35 cellular contexts compared by ENCODE assay signal in genomic region chr12:66590276-66590675, GRCh38.
"Had no signal": no experiment of that assay in that cellular context is flagged by ENCODE, and none has a peak within 500 bp of the region (broad histone marks: within the 10 kb centered on the region; RNA-seq: fewer than 3 reads in every experiment).

No MANE protein-coding gene starts in this region.

- H3K27me3 Mint-ChIP-seq: activated B cell treated with CpG ODN at 0.5 μM for 24 hours; activated CD4-positive, alpha-beta memory T cell treated with anti-CD3 and anti-CD28 coated beads, Interleukin-2, amount 10 ng/mL, durations not matched to agents 7 days and 5 days; activated CD8-positive, alpha-beta memory T cell treated with anti-CD3 and anti-CD28 coated beads, Interleukin-2, amount 10 ng/mL, durations not matched to agents 7 days and 5 days; activated naive CD8-positive, alpha-beta T cell treated with anti-CD3 and anti-CD28 coated beads for 36 hours; activated T-helper 17 cell treated with anti-CD3 and anti-CD28 coated beads, Interleukin-2, amount 50 U/mL, for 72 hours had no signal

- H3K4me1 Mint-ChIP-seq: activated CD4-positive, alpha-beta memory T cell treated with anti-CD3 and anti-CD28 coated beads, Interleukin-2, amount 10 ng/mL, durations not matched to agents 7 days and 5 days; activated T-helper 17 cell treated with anti-CD3 and anti-CD28 coated beads, Interleukin-2, amount 50 U/mL, for 72 hours had no signal

- DNase-seq: activated B cell treated with CpG ODN at 0.5 μM for 24 hours; activated CD4-positive, alpha-beta memory T cell treated with anti-CD3 and anti-CD28 coated beads, Interleukin-2, amount 10 ng/mL, durations not matched to agents 7 days and 5 days; activated CD4-positive, alpha-beta T cell treated with anti-CD3 and anti-CD28 coated beads for 4 hours; activated CD4-positive, alpha-beta T cell treated with anti-CD3 and anti-CD28 coated beads, Interleukin-2, amount 50 U/mL, for 1 hour; activated CD4-positive, CD25-positive, alpha-beta regulatory T cell treated with anti-CD3 and anti-CD28 coated beads, Interleukin-2, amount 50 U/mL, for 72 hours; activated CD8-positive, alpha-beta memory T cell treated with anti-CD3 and anti-CD28 coated beads for 24 hours; activated CD8-positive, alpha-beta memory T cell treated with anti-CD3 and anti-CD28 coated beads, Interleukin-2, amount 10 ng/mL, durations not matched to agents 7 days and 5 days; activated effector memory CD4-positive, alpha-beta T cell treated with anti-CD3 and anti-CD28 coated beads, Interleukin-2, amount 50 U/mL, for 16 hours; activated naive CD4-positive, alpha-beta T cell; activated naive CD4-positive, alpha-beta T cell treated with anti-CD3 and anti-CD28 coated beads, Interleukin-2, amount 50 U/mL, for 16 hours; activated naive CD8-positive, alpha-beta T cell treated with anti-CD3 and anti-CD28 coated beads for 36 hours; activated T-cell treated with anti-CD3 and anti-CD28 coated beads, Interleukin-2, amount 50 U/mL, for 1 hour; activated T-cell treated with anti-CD3 and anti-CD28 coated beads, Interleukin-2, amount 50 U/mL, for 72 hours; amniotic stem cell; aorta; brain microvascular endothelial cell; central memory CD4-positive, alpha-beta T cell; Kasumi-1; KG1; MG63; NCI-H1048; NCI-H1105 treated with DMSO at 0.1 percent for 48 hours; NCI-H1436; NCI-H1694; NCI-H1930; NCI-H345; NCI-H524 treated with DMSO at 0.1 percent for 48 hours; NCI-H748 treated with DMSO at 0.1 percent for 48 hours; PC-9; Right ventricle myocardium superior; SW 1271; T-helper 1 cell; T-helper 2 cell; T-helper 9 cell had no signal

- H3K9me3 Mint-ChIP-seq: activated B cell treated with CpG ODN at 0.5 μM for 24 hours; activated CD4-positive, alpha-beta memory T cell treated with anti-CD3 and anti-CD28 coated beads, Interleukin-2, amount 10 ng/mL, durations not matched to agents 7 days and 5 days; activated naive CD8-positive, alpha-beta T cell treated with anti-CD3 and anti-CD28 coated beads for 36 hours; activated T-cell treated with anti-CD3 and anti-CD28 coated beads, Interleukin-2, amount 50 U/mL, for 72 hours; activated T-helper 17 cell treated with anti-CD3 and anti-CD28 coated beads, Interleukin-2, amount 50 U/mL, for 72 hours had no signal

- H3K36me3 Mint-ChIP-seq: activated CD8-positive, alpha-beta memory T cell treated with anti-CD3 and anti-CD28 coated beads, Interleukin-2, amount 10 ng/mL, durations not matched to agents 7 days and 5 days; activated naive CD8-positive, alpha-beta T cell treated with anti-CD3 and anti-CD28 coated beads for 36 hours had no signal

- H3K4me3 Mint-ChIP-seq: activated B cell treated with CpG ODN at 0.5 μM for 24 hours; activated CD4-positive, alpha-beta memory T cell treated with anti-CD3 and anti-CD28 coated beads, Interleukin-2, amount 10 ng/mL, durations not matched to agents 7 days and 5 days; activated CD8-positive, alpha-beta memory T cell treated with anti-CD3 and anti-CD28 coated beads, Interleukin-2, amount 10 ng/mL, durations not matched to agents 7 days and 5 days; activated naive CD8-positive, alpha-beta T cell treated with anti-CD3 and anti-CD28 coated beads for 36 hours; activated T-cell treated with anti-CD3 and anti-CD28 coated beads, Interleukin-2, amount 50 U/mL, for 72 hours; activated T-helper 17 cell treated with anti-CD3 and anti-CD28 coated beads, Interleukin-2, amount 50 U/mL, for 72 hours had no signal

- H3K27ac Mint-ChIP-seq: activated B cell treated with CpG ODN at 0.5 μM for 24 hours; activated CD4-positive, alpha-beta memory T cell treated with anti-CD3 and anti-CD28 coated beads, Interleukin-2, amount 10 ng/mL, durations not matched to agents 7 days and 5 days; activated CD8-positive, alpha-beta memory T cell treated with anti-CD3 and anti-CD28 coated beads, Interleukin-2, amount 10 ng/mL, durations not matched to agents 7 days and 5 days; activated naive CD8-positive, alpha-beta T cell treated with anti-CD3 and anti-CD28 coated beads for 36 hours; activated T-cell treated with anti-CD3 and anti-CD28 coated beads, Interleukin-2, amount 50 U/mL, for 72 hours; activated T-helper 17 cell treated with anti-CD3 and anti-CD28 coated beads, Interleukin-2, amount 50 U/mL, for 72 hours had no signal
